In the genomic region with DNA sequence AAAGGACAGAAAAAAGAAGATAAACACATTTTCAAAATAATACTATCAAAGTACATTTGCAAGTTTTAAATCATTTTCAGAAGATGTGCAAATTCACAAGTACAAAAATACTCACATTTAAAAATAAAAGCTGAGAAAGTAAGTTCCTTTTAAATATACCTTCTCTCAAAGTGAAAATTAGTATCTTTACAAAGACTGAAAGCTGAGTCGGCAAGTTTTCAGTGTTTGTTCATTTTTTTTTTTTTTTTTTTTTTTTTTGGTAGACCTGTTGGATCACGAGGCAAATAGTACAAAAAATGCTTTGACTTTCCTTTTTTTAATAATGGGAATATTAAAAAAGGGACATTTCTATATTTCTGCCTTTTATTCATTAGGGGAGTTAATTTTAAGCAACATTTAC, we compare ENCODE assay signal across 3 cellular contexts.
A peak's percentile ranks its signal among the peaks of the same experiment; 100 is the strongest.
TF ChIP-seq lines count a peak whose summit lies in the region.

No MANE protein-coding gene starts in this region.

TF ChIP-seq in A549, 52 proteins besides CTCF, POLR2A, EP300 and RAD21:
- TF ChIP-seq MAFK (IDR thresholded peaks at IDR 0.05; ENCODE audit: partially characterized antibody): peak; percentile 69
- TF ChIP-seq TP53 (CRISPR knock-in tag; IDR thresholded peaks at IDR 0.05): no peak
- TF ChIP-seq HOXA7 (CRISPR knock-in tag; IDR thresholded peaks at IDR 0.05): no peak
- TF ChIP-seq POLR2AphosphoS2 (conservative IDR thresholded peaks at IDR 0.05; ENCODE audit: low read length): no peak

TF ChIP-seq in IMR-90, 13 proteins besides CTCF, POLR2A, EP300 and RAD21:
- TF ChIP-seq MAFK (IDR thresholded peaks at IDR 0.05; ENCODE audit: low read depth, low read length): peak; percentile 92
- TF ChIP-seq FOS (IDR thresholded peaks at IDR 0.05; ENCODE audit: low read depth, low read length): no peak

TF ChIP-seq in H1, 55 proteins besides CTCF, POLR2A, EP300 and RAD21:
- TF ChIP-seq TBP (IDR thresholded peaks at IDR 0.05; ENCODE audit: low read depth, low read length) (no peak), SP1 (IDR thresholded peaks at IDR 0.05; ENCODE audit: low read depth, low read length) (no peak), MAFK (IDR thresholded peaks at IDR 0.05; ENCODE audit: low read depth, low read length) (peak; percentile 85), ZNF274 (IDR thresholded peaks at IDR 0.05; ENCODE audit: borderline replicate concordance, extremely low read depth, low read length) (no peak), CREB1 (IDR thresholded peaks at IDR 0.05) (no peak), CTBP2 (IDR thresholded peaks at IDR 0.05; ENCODE audit: borderline replicate concordance, insufficient read depth, insufficient read length, low read length) (no peak), PHF8 (conservative IDR thresholded peaks at IDR 0.05; ENCODE audit: low read depth, low read length) (no peak)
TF ChIP-seq in H1: peak in this region for 1.
